ENCODE assay signal across 20 cellular contexts in the genomic region with DNA sequence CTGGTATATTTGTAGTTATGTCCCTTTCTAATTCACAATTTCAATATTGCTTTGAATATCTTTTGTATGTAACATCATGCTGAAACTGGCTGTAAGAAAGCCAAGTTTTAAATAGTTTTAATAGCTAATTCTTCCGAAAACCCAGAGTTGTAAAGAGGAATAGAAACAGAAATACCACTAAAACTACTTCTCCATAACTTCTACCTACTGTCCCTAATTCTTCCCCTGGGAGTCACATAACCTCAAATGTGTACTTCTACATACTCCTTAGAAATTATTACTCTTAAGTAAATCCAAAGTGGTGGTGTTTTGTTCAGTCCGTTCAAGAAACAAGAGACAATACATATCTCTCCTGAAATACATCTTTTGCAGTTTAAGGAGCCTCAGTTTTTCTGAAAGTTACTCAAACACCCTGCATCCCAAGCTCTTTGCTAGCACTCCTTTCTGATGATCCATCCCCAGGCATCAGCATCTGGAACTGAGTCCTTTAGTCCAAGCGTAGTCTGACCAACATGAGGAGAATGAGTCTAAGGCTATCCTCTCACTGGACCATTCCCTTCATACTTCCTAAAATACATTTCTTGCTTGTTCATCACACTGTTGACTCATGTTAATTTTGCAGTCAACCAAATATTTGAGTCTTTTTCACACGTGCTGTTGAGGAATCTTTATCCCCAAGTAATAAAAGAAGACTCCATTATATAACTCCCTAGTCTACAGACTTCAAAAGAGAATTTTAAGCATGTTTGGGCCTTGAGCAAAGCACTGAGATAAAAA.
DNase-seq lines count a peak whose midpoint lies in the region; ATAC-seq, FAIRE-seq and TF ChIP-seq lines count a peak whose summit lies in the region.
"Had no signal": no experiment of that assay in that cellular context is flagged by ENCODE, and none has a peak within 500 bp of the region (broad histone marks: within the 10 kb centered on the region; RNA-seq: fewer than 3 reads in every experiment).

No MANE protein-coding gene starts in this region.

- CTCF ChIA-PET in IMR-90 (lab: Yijun Ruan, JAX), result interaction anchor here (0.6 kb wide), 1 partner anchor 23 kb away, joined by 4 read pairs; no protein-coding TSS in a partner anchor
- CTCF ChIA-PET in naive thymus-derived CD4-positive, alpha-beta T cell (lab: Charles Lee), result no interaction called here

- H3K18ac ChIP-seq in IMR-90 (ENCODE audit: low read depth, low read length) (no peak overlapping the region; the same call in 1 of the 2 replicates), H9 (ENCODE audit: insufficient read length, low read depth, low read length) (no peak overlapping the region)

- no peak overlapping the region for H4K8ac ChIP-seq in IMR-90 (ENCODE audit: low read depth in 2 of 2, low read length in 2 of 2)
- H4K8ac ChIP-seq in H9 (replicated peaks; ENCODE audit: insufficient read length, low read depth, low read length), result no peak overlapping the region

- H3K14ac ChIP-seq in IMR-90 (replicated peaks; ENCODE audit: low read depth, low read length) (0 out of 2 replicates have a peak overlapping the region, but pooled peaks have one; percentile 2), H9 (ENCODE audit: insufficient read depth, low read length) (no peak overlapping the region)

- no peak overlapping the region for H3K27ac ChIP-seq in IMR-90 (ENCODE audit: insufficient read depth, low read length)
- no peak overlapping the region for H3K27ac ChIP-seq in naive thymus-derived CD4-positive, alpha-beta T cell (ENCODE audit: low read depth, low read length)
- peak overlapping the region in 2 of 4 donors; percentile 44 to 64 for H3K27ac ChIP-seq in Peyer's patch
- H3K27ac ChIP-seq in H9 (ENCODE audit: insufficient read length, low read depth, low read length), result no peak overlapping the region
- H3K27ac ChIP-seq in dorsolateral prefrontal cortex, result no peak overlapping the region
- H3K27ac ChIP-seq: BLaER1 treated with 17β-estradiol and CSF1 and Interleukin-3, amounts not matched to agents 10 nM and 100 nM; left ventricle myocardium inferior; SK-N-MC had no signal

- H2BK20ac ChIP-seq in IMR-90 (ENCODE audit: low read depth, low read length) (no peak overlapping the region), H9 (ENCODE audit: low read depth, low read length, poor library complexity, severe bottlenecking) (no peak overlapping the region)

- peaks cover 5 to 17% (median 9%) of the 10 kb centered on the region in 5 donors for H3K27me3 Mint-ChIP-seq in naive thymus-derived CD4-positive, alpha-beta T cell
- H3K27me3 Mint-ChIP-seq in H9 (ENCODE audit: low read depth), result peaks cover 42% of the 10 kb centered on the region

- TF ChIP-seq CTCF in IMR-90 (conservative IDR thresholded peaks at IDR 0.05; ENCODE audit: low read depth, low read length) (no peak), bronchial epithelial cell (IDR thresholded peaks at IDR 0.05; ENCODE audit: insufficient read depth, low read length, severe bottlenecking) (no peak), Peyer's patch (IDR thresholded peaks at IDR 0.05) (no peak), H9 (conservative IDR thresholded peaks at IDR 0.05) (no peak), dorsolateral prefrontal cortex (IDR thresholded peaks at IDR 0.05 in 54 of 56, conservative IDR thresholded peaks at IDR 0.05 in 2 of 56; ENCODE audit: low read depth in 1 of 56, partially characterized antibody in 56 of 56) (no peak)

- no peak overlapping the region; the same call in 1 of the 2 replicates for H2BK120ac ChIP-seq in IMR-90 (ENCODE audit: low read depth, low read length)
- H2BK120ac ChIP-seq in H9 (ENCODE audit: low read depth, low read length, poor library complexity, severe bottlenecking), result no peak overlapping the region

- H3T11ph ChIP-seq in H9 (ENCODE audit: low read length), result no peak overlapping the region

- no peaks in the 10 kb centered on the region for H3K9me1 ChIP-seq in IMR-90 (ENCODE audit: insufficient read depth, low read length)

- no peak overlapping the region for H3K4me2 ChIP-seq in IMR-90 (ENCODE audit: low read depth, low read length)
- H3K4me2 ChIP-seq in H9 (ENCODE audit: insufficient read depth, insufficient read length, low read length), result no peak overlapping the region

- no peak overlapping the region for H3K4me3 Mint-ChIP-seq in naive thymus-derived CD4-positive, alpha-beta T cell
- no peak overlapping the region for H3K4me3 Mint-ChIP-seq in H9
- H3K4me3 Mint-ChIP-seq: activated CD4-positive, alpha-beta memory T cell treated with anti-CD3 and anti-CD28 coated beads, Interleukin-2, amount 10 ng/mL, durations not matched to agents 7 days and 5 days; natural killer cell treated with Interleukin-12 subunit alpha and Interleukin-12 subunit beta and Interleukin-15 and Interleukin-18, amount 100 ng/mL, for 72 hours had no signal

- no peak overlapping the region for H2BK15ac ChIP-seq in IMR-90 (ENCODE audit: low read depth, low read length)
- no peak overlapping the region for H2BK15ac ChIP-seq in H9 (ENCODE audit: low read depth, low read length)

- TF ChIP-seq POLR2A in IMR-90 (IDR thresholded peaks at IDR 0.05; ENCODE audit: low read depth, low read length), result no peak
- TF ChIP-seq POLR2A in Peyer's patch (IDR thresholded peaks at IDR 0.05), result no peak

- H3K9ac ChIP-seq in IMR-90 (ENCODE audit: low read depth, low read length) (no peak overlapping the region), H9 (ENCODE audit: extremely low read depth, insufficient read length, low read length) (no peak overlapping the region)
- H3K9ac ChIP-seq: BLaER1 treated with 17β-estradiol and CSF1 and Interleukin-3, amounts not matched to agents 10 nM and 100 nM had no signal

- H2BK12ac ChIP-seq in H9 (ENCODE audit: insufficient read length, low read depth, low read length), result no peak overlapping the region

- no peak overlapping the region for H3K4me3 ChIP-seq in IMR-90 (ENCODE audit: insufficient read depth, low read depth, low read length)
- no peak overlapping the region for H3K4me3 ChIP-seq in bronchial epithelial cell (ENCODE audit: low read depth, low read length)
- H3K4me3 ChIP-seq in naive thymus-derived CD4-positive, alpha-beta T cell (ENCODE audit: low read length), result no peak overlapping the region
- H3K4me3 ChIP-seq in Peyer's patch, result no peak overlapping the region
- no peak overlapping the region for H3K4me3 ChIP-seq in dorsolateral prefrontal cortex
- H3K4me3 ChIP-seq: BLaER1 treated with 17β-estradiol and CSF1 and Interleukin-3, amounts not matched to agents 10 nM and 100 nM; esophagus muscularis mucosa; left ventricle myocardium inferior; SK-N-MC had no signal

- POLR2A ChIA-PET in IMR-90 (lab: Charles Lee; ENCODE audit: unreplicated experiment), result no interaction called here
- POLR2A ChIA-PET in naive thymus-derived CD4-positive, alpha-beta T cell (lab: Charles Lee), result no interaction called here

- no peak for TF ChIP-seq RAD21 in IMR-90 (IDR thresholded peaks at IDR 0.05; ENCODE audit: low read length)

- H4K20me1 ChIP-seq in IMR-90 (ENCODE audit: insufficient read depth, low read length), result no peaks in the 10 kb centered on the region
- no peaks in the 10 kb centered on the region for H4K20me1 ChIP-seq in H9 (ENCODE audit: control insufficient read depth, insufficient read depth, insufficient read length)
- H4K20me1 ChIP-seq: BLaER1 treated with 17β-estradiol and CSF1 and Interleukin-3, amounts not matched to agents 10 nM and 100 nM had no signal

- dilution Hi-C loops in IMR-90 (cut with HindIII; ENCODE audit: low sequenced_read_pairs, unreplicated experiment), result no loop called here

- H3K9me3 Mint-ChIP-seq in naive thymus-derived CD4-positive, alpha-beta T cell, result peaks cover 0 to 6% (median 3%) of the 10 kb centered on the region in 11 donors
- peaks cover 6 to 8% of the 10 kb centered on the region in 2 experiments for H3K9me3 Mint-ChIP-seq in H9
- H3K9me3 Mint-ChIP-seq: activated CD4-positive, alpha-beta memory T cell treated with anti-CD3 and anti-CD28 coated beads, Interleukin-2, amount 10 ng/mL, durations not matched to agents 7 days and 5 days; activated T-helper 2 cell treated with anti-CD3 and anti-CD28 coated beads, Interferon-gamma antibody, Interleukin-2, Interleukin-4, amounts not matched to agents 10 μg/mL and 5 μg/mL and 100 μg/mL, durations not matched to agents 14 hours and 24 hours and 36 hours; natural killer cell treated with Interleukin-12 subunit alpha and Interleukin-12 subunit beta and Interleukin-15 and Interleukin-18, amount 100 ng/mL, for 72 hours had no signal

- ATAC-seq in IMR-90 (ENCODE audit: low read depth), result peak; percentile 97
- peak; percentile 32 for ATAC-seq in naive thymus-derived CD4-positive, alpha-beta T cell
- ATAC-seq: natural killer cell treated with Interleukin-12 subunit alpha and Interleukin-12 subunit beta and Interleukin-15 and Interleukin-18, amount 100 ng/mL, for 72 hours had no signal

- no peak overlapping the region for H3K56ac ChIP-seq in IMR-90 (ENCODE audit: extremely low read depth, insufficient read depth, low read length)
- no peak overlapping the region for H3K56ac ChIP-seq in H9 (ENCODE audit: insufficient read length, low read depth, low read length)

- WGBS in IMR-90 (ENCODE audit: extremely low coverage in 2 of 2, insufficient read length in 1 of 2), 2 experiments, result no CpG with 5 or more reads among the region's 4 CpGs
- WGBS in H9 (ENCODE audit: extremely low coverage, insufficient read length, low lambda C conversion rate), result no CpG with 5 or more reads among the region's 4 CpGs

- DNase-seq in AG20443 (ENCODE audit: low spot score) (peak; percentile 79), IMR-90 (peak; percentile 91), bronchial epithelial cell (ENCODE audit: low read depth) (peak; percentile 29), NCI-H2107 (lab: John Stamatoyannopoulos, UW) (no peak), Peyer's patch (no peak), H9 (no peak), dorsolateral prefrontal cortex (no peak)
- no peak for DNase-seq in naive thymus-derived CD4-positive, alpha-beta T cell
- DNase-seq: activated CD4-positive, alpha-beta memory T cell treated with anti-CD3 and anti-CD28 coated beads, Interleukin-2, amount 10 ng/mL, durations not matched to agents 7 days and 5 days; dermis blood vessel endothelial cell; KG1; left ventricle myocardium inferior; NCI-H2227 treated with DMSO at 0.1 percent for 48 hours; NK-92 treated with Interleukin-12 subunit alpha and Interleukin-12 subunit beta, amount 100 ng/mL, for 24 hours had no signal

- no peaks in the 10 kb centered on the region for H3K23me2 ChIP-seq in H9 (ENCODE audit: insufficient read length, low read depth, low read length, poor library complexity, severe bottlenecking)

- H3K36me3 ChIP-seq in IMR-90 (ENCODE audit: control insufficient read depth, insufficient read depth, low read length), result no peaks in the 10 kb centered on the region
- H3K36me3 ChIP-seq in bronchial epithelial cell (ENCODE audit: control insufficient read depth, insufficient read depth, low read length), result no peaks in the 10 kb centered on the region
- H3K36me3 ChIP-seq in naive thymus-derived CD4-positive, alpha-beta T cell (ENCODE audit: control insufficient read depth in 2 of 3, insufficient read depth in 3 of 3, low read length in 3 of 3), result no peaks in the 10 kb centered on the region
- H3K36me3 ChIP-seq in Peyer's patch, result no peaks in the 10 kb centered on the region
- H3K36me3 ChIP-seq: BLaER1 treated with 17β-estradiol and CSF1 and Interleukin-3, amounts not matched to agents 10 nM and 100 nM; esophagus muscularis mucosa; left ventricle myocardium inferior had no signal

- H2AFZ ChIP-seq in IMR-90 (replicated peaks; ENCODE audit: low read length, poor library complexity) (no peak overlapping the region), H9 (ENCODE audit: low read length) (no peak overlapping the region)

- H3K79me2 ChIP-seq in H9 (ENCODE audit: insufficient read depth, low read length), result no peaks in the 10 kb centered on the region

- BruUV-seq in IMR-90 (replicated peaks; lab: Mats Ljungman, UMichigan), result no TSS peak

- H4K5ac ChIP-seq in IMR-90 (ENCODE audit: low read depth, low read length) (no peak overlapping the region), H9 (ENCODE audit: insufficient read length, low read depth, low read length) (no peak overlapping the region)

- H3K9me3 ChIP-seq in IMR-90 (ENCODE audit: control insufficient read depth, insufficient read depth, low read length) (no peaks in the 10 kb centered on the region), Peyer's patch (no peaks in the 10 kb centered on the region), H9 (ENCODE audit: control insufficient read depth, low read depth, low read length) (no peaks in the 10 kb centered on the region)
- no peaks in the 10 kb centered on the region for H3K9me3 ChIP-seq in naive thymus-derived CD4-positive, alpha-beta T cell (ENCODE audit: control insufficient read depth in 2 of 3, low read length in 3 of 3)

- H2AK5ac ChIP-seq in IMR-90 (ENCODE audit: low read depth, low read length), result no peak overlapping the region
- H2AK5ac ChIP-seq in H9 (ENCODE audit: insufficient read length, low read length), result no peak overlapping the region

- no peaks in the 10 kb centered on the region for H3K79me1 ChIP-seq in IMR-90 (ENCODE audit: low read depth in 1 of 2, low read length in 2 of 2)
- H3K79me1 ChIP-seq in H9 (ENCODE audit: insufficient read depth, low read depth, low read length, poor library complexity, severe bottlenecking), result no peaks in the 10 kb centered on the region

- H4K91ac ChIP-seq in IMR-90 (ENCODE audit: insufficient read depth, low read depth, low read length), result no peak overlapping the region
- no peak overlapping the region for H4K91ac ChIP-seq in H9 (ENCODE audit: insufficient read length, low read depth, low read length)

- H2BK5ac ChIP-seq in IMR-90 (ENCODE audit: low read depth, low read length, poor library complexity, severe bottlenecking), result peak overlapping the region; percentile 53
- no peak overlapping the region for H2BK5ac ChIP-seq in H9 (ENCODE audit: insufficient read length, low read length)

- no peak overlapping the region for H2AK9ac ChIP-seq in IMR-90 (replicated peaks; ENCODE audit: low read depth, low read length, poor library complexity)

- no peak for FAIRE-seq in bronchial epithelial cell (lab: Jason Lieb, UNC)
- FAIRE-seq: TTC549 had no signal

- peaks cover 6% of the 10 kb centered on the region; the same call in 1 of the 2 replicates for H3K4me1 ChIP-seq in IMR-90 (ENCODE audit: control insufficient read depth, insufficient read depth, low read length)
- no peaks in the 10 kb centered on the region for H3K4me1 ChIP-seq in naive thymus-derived CD4-positive, alpha-beta T cell (ENCODE audit: control insufficient read depth in 2 of 2, insufficient read depth in 2 of 2, low read length in 2 of 2)
- H3K4me1 ChIP-seq in Peyer's patch, result peaks cover 0 to 13% (median 0%) of the 10 kb centered on the region in 4 donors
- H3K4me1 ChIP-seq in H9 (ENCODE audit: insufficient read depth, low read length), result no peaks in the 10 kb centered on the region

- H3K4ac ChIP-seq in IMR-90 (ENCODE audit: low read depth, low read length), result no peak overlapping the region
- H3K4ac ChIP-seq in H9 (ENCODE audit: low read depth, low read length), result no peak overlapping the region

- H3K36me3 Mint-ChIP-seq in naive thymus-derived CD4-positive, alpha-beta T cell, result no peaks in the 10 kb centered on the region
- H3K36me3 Mint-ChIP-seq in H9 (ENCODE audit: insufficient read depth in 1 of 3, low read depth in 3 of 3), result peaks cover 0 to 6% (median 0%) of the 10 kb centered on the region in 3 experiments; a peak in 1 of 7 replicates
- H3K36me3 Mint-ChIP-seq: natural killer cell treated with Interleukin-12 subunit alpha and Interleukin-12 subunit beta and Interleukin-15 and Interleukin-18, amount 100 ng/mL, for 72 hours had no signal

- H3K23ac ChIP-seq in IMR-90 (ENCODE audit: low read depth, low read length) (no peak overlapping the region; the same call in 1 of the 2 replicates), H9 (ENCODE audit: insufficient read length, low read depth, low read length) (no peak overlapping the region)

- no peak overlapping the region for H3K27ac Mint-ChIP-seq in naive thymus-derived CD4-positive, alpha-beta T cell
- H3K27ac Mint-ChIP-seq in H9, result no peak overlapping the region
- H3K27ac Mint-ChIP-seq: activated CD4-positive, alpha-beta memory T cell treated with anti-CD3 and anti-CD28 coated beads, Interleukin-2, amount 10 ng/mL, durations not matched to agents 7 days and 5 days; activated T-helper 2 cell treated with anti-CD3 and anti-CD28 coated beads, Interferon-gamma antibody, Interleukin-2, Interleukin-4, amounts not matched to agents 10 μg/mL and 5 μg/mL and 100 μg/mL, durations not matched to agents 14 hours and 24 hours and 36 hours; natural killer cell treated with Interleukin-12 subunit alpha and Interleukin-12 subunit beta and Interleukin-15 and Interleukin-18, amount 100 ng/mL, for 72 hours had no signal

- in situ Hi-C loops in IMR-90 (cut with MboI; ENCODE audit: low sequenced_read_pairs), result no loop called here

- H3K4me1 Mint-ChIP-seq in naive thymus-derived CD4-positive, alpha-beta T cell, result peaks cover 0 to 7% (median 2%) of the 10 kb centered on the region in 7 donors
- peaks cover 17 to 18% of the 10 kb centered on the region in 2 experiments for H3K4me1 Mint-ChIP-seq in H9

- intact Hi-C loops in IMR-90 (cut with micrococcal nuclease), result no loop called here
- intact Hi-C loops in naive thymus-derived CD4-positive, alpha-beta T cell (cut with micrococcal nuclease), result no loop called here
- intact Hi-C loops in dorsolateral prefrontal cortex (cut with DNase I), result no loop called here

- no peaks in the 10 kb centered on the region for H3K27me3 ChIP-seq in IMR-90 (ENCODE audit: control insufficient read depth, insufficient read depth, low read length)
- no peaks in the 10 kb centered on the region for H3K27me3 ChIP-seq in bronchial epithelial cell (ENCODE audit: control insufficient read depth, insufficient read depth, low read length)
- no peaks in the 10 kb centered on the region for H3K27me3 ChIP-seq in naive thymus-derived CD4-positive, alpha-beta T cell (ENCODE audit: control insufficient read depth in 2 of 2, insufficient read depth in 2 of 2, low read length in 2 of 2)
- no peaks in the 10 kb centered on the region for H3K27me3 ChIP-seq in Peyer's patch
- peaks cover 2% of the 10 kb centered on the region; the same call in 1 of the 2 replicates for H3K27me3 ChIP-seq in H9 (ENCODE audit: insufficient read depth, low read length)
- peaks cover 0 to 3% (median 0%) of the 10 kb centered on the region in 45 donors for H3K27me3 ChIP-seq in dorsolateral prefrontal cortex
- H3K27me3 ChIP-seq: BLaER1 treated with 17β-estradiol and CSF1 and Interleukin-3, amounts not matched to agents 10 nM and 100 nM; esophagus muscularis mucosa had no signal

Comparison
In these comparisons a context has a peak if more than half of its experiments do, and no peak if none do; other contexts are left out.
1. DNase-seq: peak in AG20443 (single experiment), IMR-90 (single experiment) and bronchial epithelial cell (single experiment); none in naive thymus-derived CD4-positive, alpha-beta T cell (0 of 9), NCI-H2107 (single experiment), Peyer's patch (0 of 3), H9 (single experiment) and dorsolateral prefrontal cortex (0 of 10).